Comparison of ENCODE assay signal across 16 cellular contexts in genomic region chr3:71231680-71232079, GRCh38.
"Had no signal": no experiment of that assay in that cellular context is flagged by ENCODE, and none has a peak within 500 bp of the region (broad histone marks: within the 10 kb centered on the region; RNA-seq: fewer than 3 reads in every experiment).

No MANE protein-coding gene starts in this region.

- H3K4me2 ChIP-seq: hepatocyte, smooth muscle cell had no signal

- H3K36me3 ChIP-seq: adrenal gland, breast epithelium, thyroid gland had no signal

- DNase-seq: activated CD4-positive, alpha-beta T cell treated with anti-CD3 and anti-CD28 coated beads, Interleukin-2, amount 50 U/mL, for 4 hours; activated CD4-positive, CD25-positive, alpha-beta regulatory T cell treated with anti-CD3 and anti-CD28 coated beads, Interleukin-2, amount 50 U/mL, for 72 hours; activated gamma-delta T cell; activated T-cell treated with anti-CD3 and anti-CD28 coated beads, Interleukin-2, amount 50 U/mL, for 1 hour; adrenal gland; foreskin keratinocyte; left cardiac atrium; stimulated activated CD4-positive, alpha-beta T cell treated with anti-CD3 and anti-CD28 coated beads, Interleukin-4, amount 100 ng/mL, for 1 hour; thyroid gland had no signal

- H3K27me3 Mint-ChIP-seq: natural killer cell treated with Interleukin-12 subunit alpha and Interleukin-12 subunit beta and Interleukin-15 and Interleukin-18, amount 100 ng/mL, for 72 hours had no signal

- H3K27me3 ChIP-seq: adrenal gland, breast epithelium, hepatocyte, thyroid gland had no signal

- H3K4me3 Mint-ChIP-seq: natural killer cell treated with Interleukin-12 subunit alpha and Interleukin-12 subunit beta and Interleukin-15 and Interleukin-18, amount 100 ng/mL, for 72 hours had no signal

- H3K4me3 ChIP-seq: adrenal gland, breast epithelium, coronary artery, hepatocyte, smooth muscle cell, thyroid gland had no signal

- H3K4me1 ChIP-seq: adrenal gland, breast epithelium, foreskin keratinocyte, parathyroid adenoma had no signal

- H2AFZ ChIP-seq: hepatocyte, parathyroid adenoma had no signal

- ATAC-seq: foreskin keratinocyte; left cardiac atrium; natural killer cell treated with Interleukin-12 subunit alpha and Interleukin-12 subunit beta and Interleukin-15 and Interleukin-18, amount 100 ng/mL, for 72 hours; sciatic nerve had no signal

- H3K9me3 ChIP-seq: adrenal gland, breast epithelium, thyroid gland had no signal

- H3K36me3 Mint-ChIP-seq: natural killer cell treated with Interleukin-12 subunit alpha and Interleukin-12 subunit beta and Interleukin-15 and Interleukin-18, amount 100 ng/mL, for 72 hours had no signal

- H3K9me3 Mint-ChIP-seq: natural killer cell treated with Interleukin-12 subunit alpha and Interleukin-12 subunit beta and Interleukin-15 and Interleukin-18, amount 100 ng/mL, for 72 hours had no signal

- H3K9ac ChIP-seq: parathyroid adenoma had no signal

- H3K27ac ChIP-seq: adrenal gland, breast epithelium, coronary artery, foreskin keratinocyte, hepatocyte, parathyroid adenoma, thyroid gland had no signal

- H3K79me2 ChIP-seq: parathyroid adenoma had no signal

- H3K27ac Mint-ChIP-seq: natural killer cell treated with Interleukin-12 subunit alpha and Interleukin-12 subunit beta and Interleukin-15 and Interleukin-18, amount 100 ng/mL, for 72 hours had no signal
